ENCODE assay signal across 1 cellular context in genomic region chr15:96334017-96334704, GRCh38.
A peak's percentile ranks its signal among the peaks of the same experiment; 100 is the strongest.
TF ChIP-seq lines count a peak whose summit lies in the region.

No MANE protein-coding gene starts in this region.

TF ChIP-seq in K562, 482 proteins besides CTCF, POLR2A, EP300 and RAD21:
- TF ChIP-seq U2AF2 (optimal IDR thresholded peaks at IDR 0.05; ENCODE audit: low read depth, low read length) (no peak), CEBPZ (IDR thresholded peaks at IDR 0.05; ENCODE audit: borderline replicate concordance, low read depth, low read length) (no peak), FIP1L1 (IDR thresholded peaks at IDR 0.05; ENCODE audit: low read depth, low read length, poor library complexity, severe bottlenecking) (peak; percentile 6), E2F6 (IDR thresholded peaks at IDR 0.05; ENCODE audit: borderline replicate concordance in 1 of 2, extremely low read depth in 1 of 2, insufficient read depth in 1 of 2, insufficient read length in 1 of 2, low read depth in 1 of 2, low read length in 1 of 2, poor library complexity in 1 of 2, severe bottlenecking in 1 of 2) (peak; percentile 10 to 38), RBFOX2 (IDR thresholded peaks at IDR 0.05; ENCODE audit: low read depth, low read length) (peak; percentile 58), SIN3A (IDR thresholded peaks at IDR 0.05; ENCODE audit: borderline replicate concordance in 2 of 2, control insufficient read depth in 1 of 2, low read depth in 2 of 2, low read length in 2 of 2) (0 out of 4 replicates have a peak, but pooled peaks of 1 of the 2 experiments have one; percentile 11), RBBP5 (IDR thresholded peaks at IDR 0.05; ENCODE audit: borderline replicate concordance, insufficient read depth, low read length, poor library complexity, severe bottlenecking) (peak; percentile 92), AFF4 (CRISPR knock-in tag; IDR thresholded peaks at IDR 0.05) (no peak), ARID4B (CRISPR knock-in tag; IDR thresholded peaks at IDR 0.05) (peak; percentile 53; the same call in 1 of the 2 replicates), HDAC6 (IDR thresholded peaks at IDR 0.05; ENCODE audit: low read depth, low read length) (no peak), GTF2E2 (tag; IDR thresholded peaks at IDR 0.05) (no peak), STAT5A (IDR thresholded peaks at IDR 0.05; ENCODE audit: borderline replicate concordance, low read length) (no peak), ZFP91 (CRISPR knock-in tag; IDR thresholded peaks at IDR 0.05) (no peak), TCF3 (CRISPR knock-in tag; IDR thresholded peaks at IDR 0.05) (peak; percentile 17; the same call in 1 of the 2 replicates), ZBTB26 (CRISPR knock-in tag; IDR thresholded peaks at IDR 0.05) (no peak), CREM (IDR thresholded peaks at IDR 0.05; ENCODE audit: low read depth) (no peak), ZBTB9 (CRISPR knock-in tag; IDR thresholded peaks at IDR 0.05) (no peak), ZNF707 (CRISPR knock-in tag; conservative IDR thresholded peaks at IDR 0.05) (no peak), JUN (IDR thresholded peaks at IDR 0.05; ENCODE audit: borderline replicate concordance, low read depth, low read length) (no peak), JUN (CRISPR knock-in tag; IDR thresholded peaks at IDR 0.05; ENCODE audit: borderline replicate concordance) (no peak), POLR2G (IDR thresholded peaks at IDR 0.05; ENCODE audit: low read depth, low read length) (peak; percentile 61; the same call in 1 of the 2 replicates), HEY1 (CRISPR knock-in tag; IDR thresholded peaks at IDR 0.05; ENCODE audit: borderline replicate concordance) (no peak), ATF6 (CRISPR knock-in tag; IDR thresholded peaks at IDR 0.05) (no peak), ETS1 (conservative IDR thresholded peaks at IDR 0.05; ENCODE audit: control insufficient read depth, low read depth, low read length) (no peak), ELF1 (tag; IDR thresholded peaks at IDR 0.05) (no peak)
TF ChIP-seq in K562: peak in this region for 8.
